In the genomic region with DNA sequence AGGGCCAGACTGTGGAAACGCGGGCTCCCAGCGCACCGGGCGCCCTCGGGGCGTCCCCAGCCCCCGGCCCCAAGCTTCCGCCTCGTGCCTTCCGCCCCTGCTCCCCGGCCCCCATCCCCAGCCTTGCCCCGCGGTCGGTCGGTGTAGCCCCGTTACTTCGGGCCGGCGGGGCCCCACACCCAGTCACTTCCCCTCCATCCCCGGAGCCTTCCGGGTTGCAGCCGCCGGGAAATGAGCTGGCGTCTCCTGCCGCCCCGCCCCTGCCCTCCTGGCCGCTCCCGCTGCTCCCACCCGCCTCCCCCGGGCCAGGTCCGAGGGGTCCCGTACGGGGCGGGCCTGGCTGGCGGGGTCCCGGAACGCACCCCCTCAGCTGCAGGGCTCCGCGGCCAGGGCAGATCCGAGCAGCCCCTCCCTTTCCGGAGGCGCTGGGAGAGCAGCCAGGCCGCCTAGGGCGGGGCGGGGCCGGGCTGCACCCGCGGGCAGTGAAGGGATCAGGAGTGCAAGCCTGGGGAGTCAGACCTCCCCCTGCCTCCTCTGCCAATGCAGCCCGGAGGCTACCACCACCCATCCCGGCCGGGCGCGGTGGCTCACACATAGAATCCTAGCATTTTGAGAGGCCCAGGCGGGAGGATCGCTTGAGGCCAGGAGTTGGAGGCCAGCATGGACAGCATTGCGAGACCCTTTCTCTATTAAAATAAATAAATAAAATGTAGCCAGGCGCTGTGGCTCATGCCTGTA, we compare ENCODE assay signal across 9 cellular contexts. TPM values are rescaled to one million over a fixed set of nuclear protein-coding genes. Genes with fewer than 3 reads are reported as not detected.
DNase-seq lines count a peak whose midpoint lies in the region; ATAC-seq, FAIRE-seq and TF ChIP-seq lines count a peak whose summit lies in the region.
"Had no signal": no experiment of that assay in that cellular context is flagged by ENCODE, and none has a peak within 500 bp of the region (broad histone marks: within the 10 kb centered on the region; RNA-seq: fewer than 3 reads in every experiment).

No MANE protein-coding gene starts in this region.

- peaks cover 37% of the 10 kb centered on the region for H3K79me2 ChIP-seq in osteoblast (ENCODE audit: insufficient read depth, low read length)

- no peak overlapping the region for H2AFZ ChIP-seq in osteoblast (ENCODE audit: low read length)

- H4K20me1 ChIP-seq in osteoblast (ENCODE audit: insufficient read depth, low read length), result peaks cover 22% of the 10 kb centered on the region

- H3K27ac ChIP-seq in HL-60 (replicated peaks), result peak overlapping the region; percentile 82
- no peak overlapping the region for H3K27ac ChIP-seq in SK-N-MC
- peak overlapping the region; percentile 37 for H3K27ac ChIP-seq in osteoblast (ENCODE audit: low read depth, low read length)

- TF ChIP-seq CTCF in HL-60 (IDR thresholded peaks at IDR 0.05; ENCODE audit: insufficient read depth, low read length), result no peak
- TF ChIP-seq CTCF in osteoblast (IDR thresholded peaks at IDR 0.05; ENCODE audit: extremely low read depth, low read depth, low read length), result no peak

- no peaks in the 10 kb centered on the region for H3K9me3 ChIP-seq in SK-N-MC (ENCODE audit: low read depth, low read length)
- no peaks in the 10 kb centered on the region for H3K9me3 ChIP-seq in osteoblast (ENCODE audit: low read depth, low read length)

- no peaks in the 10 kb centered on the region for H3K9me3 Mint-ChIP-seq in activated naive CD4-positive, alpha-beta T cell treated with anti-CD3 and anti-CD28 coated beads, Interleukin-2, amount 50 U/mL, for 72 hours

- H3K4me1 ChIP-seq in osteoblast (ENCODE audit: insufficient read depth, low read length), result peaks cover 25% of the 10 kb centered on the region

- DNase-seq in COLO668 (lab: John Stamatoyannopoulos, UW; ENCODE audit: unreplicated experiment) (peak; percentile 76), HL-60 (ENCODE audit: low read depth in 1 of 2, low spot score in 1 of 2) (peak in 1 of 2 experiments; percentile 73), SK-N-MC (ENCODE audit: low read depth, low spot score) (no peak), head of caudate nucleus (peak in 39 of 42 donors; percentile 28 to 80 (median 63)), osteoblast (ENCODE audit: insufficient read length, low spot score, missing footprints) (peak; percentile 97), urothelium cell line (ENCODE audit: low spot score) (peak; percentile 97)
- DNase-seq in activated naive CD4-positive, alpha-beta T cell treated with anti-CD3 and anti-CD28 coated beads, Interleukin-2, amount 50 U/mL, for 72 hours (ENCODE audit: low spot score in 2 of 2), result peak; percentile 75 to 81

- peak; percentile 43 for ATAC-seq in GM19397 (IDR thresholded peaks at IDR 0.05; ENCODE audit: unreplicated experiment)
- peak; percentile 50 to 66 for ATAC-seq in activated naive CD4-positive, alpha-beta T cell treated with anti-CD3 and anti-CD28 coated beads, Interleukin-2, amount 50 U/mL, for 72 hours

- H3K27ac Mint-ChIP-seq in activated naive CD4-positive, alpha-beta T cell treated with anti-CD3 and anti-CD28 coated beads, Interleukin-2, amount 50 U/mL, for 72 hours, result peak overlapping the region; percentile 72 to 85

- H3K4me3 ChIP-seq in HL-60 (replicated peaks; ENCODE audit: insufficient read depth, low read length) (peak overlapping the region; percentile 83), SK-N-MC (peak overlapping the region; percentile 86), osteoblast (ENCODE audit: insufficient read depth, low read length) (peak overlapping the region; percentile 76)

- no peaks in the 10 kb centered on the region for H3K36me3 ChIP-seq in SK-N-MC (ENCODE audit: insufficient read depth, low read length)
- peaks cover 6% of the 10 kb centered on the region for H3K36me3 ChIP-seq in osteoblast (ENCODE audit: insufficient read depth, low read length)

- intact Hi-C loops in head of caudate nucleus (cut with DNase I), result no loop called here

- H3K4me2 ChIP-seq in osteoblast (ENCODE audit: insufficient read depth, low read length), result peak overlapping the region; percentile 78

- peak overlapping the region; percentile 59 for H3K9ac ChIP-seq in SK-N-MC (ENCODE audit: insufficient read length)

- FAIRE-seq in urothelium cell line (lab: Jason Lieb, UNC), result no peak
- FAIRE-seq: endometrium had no signal

- H3K36me3 Mint-ChIP-seq in activated naive CD4-positive, alpha-beta T cell treated with anti-CD3 and anti-CD28 coated beads, Interleukin-2, amount 50 U/mL, for 72 hours, result peaks cover 0 to 19% of the 10 kb centered on the region in 2 donors

- H3K27me3 ChIP-seq in HL-60 (ENCODE audit: insufficient read depth, poor library complexity, severe bottlenecking), result no peaks in the 10 kb centered on the region
- H3K27me3 ChIP-seq in osteoblast (ENCODE audit: insufficient read depth, low read length), result no peaks in the 10 kb centered on the region

RNA-seq across cellular contexts. Expression of a gene that starts 0.7 kb away (rescaled TPM):
- 100 to 1,000 TPM; 254 to 333 TPM for total RNA-seq in activated naive CD4-positive, alpha-beta T cell treated with anti-CD3 and anti-CD28 coated beads, Interleukin-2, amount 50 U/mL, for 72 hours
- total RNA-seq in osteoblast, result 248 and 273 TPM in 2 replicates

RNA-seq across cellular contexts. Expression of a gene that starts 33.2 kb away (rescaled TPM):
- 100 to 1,000 TPM; 101 to 148 TPM for total RNA-seq in activated naive CD4-positive, alpha-beta T cell treated with anti-CD3 and anti-CD28 coated beads, Interleukin-2, amount 50 U/mL, for 72 hours
- 33.0 and 33.7 TPM in 2 replicates for total RNA-seq in osteoblast

RNA-seq across cellular contexts. Expression of a gene that starts 33.5 kb away (rescaled TPM):
- 100 to 1,000 TPM; 131 to 135 TPM for total RNA-seq in activated naive CD4-positive, alpha-beta T cell treated with anti-CD3 and anti-CD28 coated beads, Interleukin-2, amount 50 U/mL, for 72 hours
- total RNA-seq in osteoblast, result 122 and 124 TPM in 2 replicates

RNA-seq across cellular contexts. Expression of a gene that starts 49.5 kb away (rescaled TPM):
- 10 to 100 TPM; 43.5 to 57.2 TPM for total RNA-seq in activated naive CD4-positive, alpha-beta T cell treated with anti-CD3 and anti-CD28 coated beads, Interleukin-2, amount 50 U/mL, for 72 hours
- 132 and 158 TPM in 2 replicates for total RNA-seq in osteoblast
